ENCODE assay signal across 2 cellular contexts in the genomic region with DNA sequence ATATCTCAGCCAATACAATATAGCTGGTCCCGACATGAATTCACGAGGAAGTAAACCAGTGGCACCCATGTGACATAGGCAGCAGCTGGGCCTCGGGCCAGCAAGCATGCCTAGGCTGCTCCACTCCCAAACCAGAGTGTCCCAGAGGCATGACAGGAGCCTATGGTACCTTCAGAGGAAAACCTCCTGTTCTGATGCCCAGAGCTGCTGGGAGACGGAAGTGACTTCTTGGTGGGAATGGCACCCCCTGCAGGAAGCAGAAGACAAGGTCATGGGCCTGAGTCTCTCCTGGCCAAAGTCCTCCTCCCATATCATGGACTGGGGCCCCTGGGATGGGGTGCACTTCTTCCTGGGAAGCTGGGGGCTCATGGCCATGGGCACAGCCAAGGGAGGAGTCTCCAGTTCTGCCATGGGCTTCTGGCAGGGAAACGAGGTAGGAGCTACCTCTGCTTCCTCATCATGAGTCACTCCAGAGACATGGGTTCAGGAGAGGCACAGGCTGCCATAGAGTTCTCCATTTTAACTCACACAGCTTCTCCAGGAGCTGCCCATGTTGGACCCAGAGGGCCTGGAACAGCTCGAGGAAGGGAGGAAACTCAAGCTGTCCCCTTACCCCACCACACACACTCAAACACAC.
TF ChIP-seq lines count a peak whose summit lies in the region.

No MANE protein-coding gene starts in this region.

TF ChIP-seq in HEK293T, 16 proteins besides CTCF, POLR2A, EP300 and RAD21:
- TF ChIP-seq NFRKB (IDR thresholded peaks at IDR 0.05) (no peak), ELF4 (IDR thresholded peaks at IDR 0.05) (no peak), CTBP1 (IDR thresholded peaks at IDR 0.05; ENCODE audit: borderline replicate concordance) (no peak), FOXM1 (IDR thresholded peaks at IDR 0.05; ENCODE audit: borderline replicate concordance) (no peak)
- TF ChIP-seq, protein P1, sequence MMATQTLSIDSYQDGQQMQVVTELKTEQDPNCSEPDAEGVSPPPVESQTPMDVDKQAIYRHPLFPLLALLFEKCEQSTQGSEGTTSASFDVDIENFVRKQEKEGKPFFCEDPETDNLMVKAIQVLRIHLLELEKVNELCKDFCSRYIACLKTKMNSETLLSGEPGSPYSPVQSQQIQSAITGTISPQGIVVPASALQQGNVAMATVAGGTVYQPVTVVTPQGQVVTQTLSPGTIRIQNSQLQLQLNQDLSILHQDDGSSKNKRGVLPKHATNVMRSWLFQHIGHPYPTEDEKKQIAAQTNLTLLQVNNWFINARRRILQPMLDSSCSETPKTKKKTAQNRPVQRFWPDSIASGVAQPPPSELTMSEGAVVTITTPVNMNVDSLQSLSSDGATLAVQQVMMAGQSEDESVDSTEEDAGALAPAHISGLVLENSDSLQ (IDR thresholded peaks at IDR 0.05) = no peak

TF ChIP-seq in GM12878, 131 proteins besides CTCF, POLR2A, EP300 and RAD21:
- TF ChIP-seq NFIC (IDR thresholded peaks at IDR 0.05; ENCODE audit: low read depth, low read length) (no peak), BHLHE40 (IDR thresholded peaks at IDR 0.05; ENCODE audit: borderline replicate concordance in 1 of 2, low read depth in 2 of 2, low read length in 1 of 2) (no peak), REST (IDR thresholded peaks at IDR 0.05; ENCODE audit: low read depth, low read length) (no peak), CHD1 (IDR thresholded peaks at IDR 0.05; ENCODE audit: low read depth, low read length) (no peak), ZNF592 (IDR thresholded peaks at IDR 0.05) (no peak), IKZF2 (IDR thresholded peaks at IDR 0.05) (no peak), ASH2L (IDR thresholded peaks at IDR 0.05; ENCODE audit: borderline replicate concordance, low read depth) (no peak), PML (IDR thresholded peaks at IDR 0.05; ENCODE audit: low read length) (no peak), ZNF274 (IDR thresholded peaks at IDR 0.05; ENCODE audit: insufficient read depth, insufficient read length) (no peak), NBN (IDR thresholded peaks at IDR 0.05) (no peak), IRF4 (IDR thresholded peaks at IDR 0.05; ENCODE audit: low read depth, low read length) (no peak), MXI1 (IDR thresholded peaks at IDR 0.05; ENCODE audit: low read depth, low read length) (no peak), FOS (IDR thresholded peaks at IDR 0.05; ENCODE audit: borderline replicate concordance, extremely low read depth, insufficient read length) (no peak)
